ENCODE assay signal across 1 cellular context in genomic region chr20:38731738-38732113, GRCh38.
TF ChIP-seq lines count a peak whose summit lies in the region.

No MANE protein-coding gene starts in this region.

TF ChIP-seq in K562, 482 proteins besides CTCF, POLR2A, EP300 and RAD21:
- TF ChIP-seq ZFP36 (IDR thresholded peaks at IDR 0.05; ENCODE audit: low read depth, low read length, partially characterized antibody) (no peak), SRSF3 (IDR thresholded peaks at IDR 0.05; ENCODE audit: insufficient read depth, low read length) (no peak), JUND (IDR thresholded peaks at IDR 0.05; ENCODE audit: borderline replicate concordance, low read depth, low read length) (no peak), JUND (tag; IDR thresholded peaks at IDR 0.05; ENCODE audit: borderline replicate concordance, low read depth, low read length) (no peak), E2F3 (CRISPR knock-in tag; IDR thresholded peaks at IDR 0.05) (no peak), MBD1 (CRISPR knock-in tag; IDR thresholded peaks at IDR 0.05) (no peak), HOXB6 (CRISPR knock-in tag; IDR thresholded peaks at IDR 0.05; ENCODE audit: borderline replicate concordance) (no peak), KLF16 (IDR thresholded peaks at IDR 0.05) (no peak), ILF3 (IDR thresholded peaks at IDR 0.05; ENCODE audit: borderline replicate concordance) (no peak), E2F4 (CRISPR knock-in tag; IDR thresholded peaks at IDR 0.05; ENCODE audit: low read depth) (no peak), ZEB2 (IDR thresholded peaks at IDR 0.05) (no peak), RB1 (IDR thresholded peaks at IDR 0.05; ENCODE audit: low read depth) (no peak), ZNF395 (CRISPR knock-in tag; IDR thresholded peaks at IDR 0.05) (no peak), ZNF518B (CRISPR knock-in tag; IDR thresholded peaks at IDR 0.05) (no peak), KDM2B (CRISPR knock-in tag; IDR thresholded peaks at IDR 0.05) (no peak), MCM2 (IDR thresholded peaks at IDR 0.05; ENCODE audit: low read depth) (no peak), GTF2B (IDR thresholded peaks at IDR 0.05; ENCODE audit: extremely low read depth, insufficient read length) (no peak)
